Comparison of ENCODE assay signal across 11 cellular contexts in genomic region chrY:18669790-18670189, GRCh38.
DNase-seq lines count a peak whose midpoint lies in the region; FAIRE-seq and TF ChIP-seq lines count a peak whose summit lies in the region.
"Had no signal": no experiment of that assay in that cellular context is flagged by ENCODE, and none has a peak within 500 bp of the region (broad histone marks: within the 10 kb centered on the region; RNA-seq: fewer than 3 reads in every experiment).

No MANE protein-coding gene starts in this region.

- no peak for TF ChIP-seq POLR2A in thyroid gland (IDR thresholded peaks at IDR 0.05)
- TF ChIP-seq POLR2A in GM12892 (IDR thresholded peaks at IDR 0.05; ENCODE audit: low read depth, low read length): no peak

- TF ChIP-seq CTCF in LNCAP (IDR thresholded peaks at IDR 0.05) (peak; percentile 52), epithelial cell of esophagus (IDR thresholded peaks at IDR 0.05; ENCODE audit: insufficient read depth, low read depth, low read length, missing control alignments) (peak; percentile 48), thyroid gland (IDR thresholded peaks at IDR 0.05) (peak in 2 of 6 experiments; percentile 40 to 44)

- FAIRE-seq in GM12892 (lab: Jason Lieb, UNC): no peak

- no peaks in the 10 kb centered on the region for H3K4me1 ChIP-seq in thyroid gland

- no peak overlapping the region for H3K4me3 ChIP-seq in epithelial cell of esophagus (ENCODE audit: low read length)
- H3K4me3 ChIP-seq in thyroid gland (replicated peaks in 1 of 3): no peak overlapping the region
- H3K4me3 ChIP-seq: hepatocyte, skin epidermis had no signal

- H3K27me3 ChIP-seq in thyroid gland: no peaks in the 10 kb centered on the region
- H3K27me3 ChIP-seq: hepatocyte had no signal

- H3K36me3 ChIP-seq in thyroid gland: no peaks in the 10 kb centered on the region

- DNase-seq in stimulated activated CD4-positive, alpha-beta T cell treated with anti-CD3 and anti-CD28 coated beads, Interleukin-15, amount 100 ng/mL, for 24 hours: peak; percentile 24
- DNase-seq in stimulated activated CD4-positive, alpha-beta T cell treated with anti-CD3 and anti-CD28 coated beads, Interleukin-1b, Interleukin-23, amount 100 ng/mL, for 48 hours: no peak
- DNase-seq in epithelial cell of esophagus (ENCODE audit: low read depth): peak; percentile 30
- peak; percentile 1 to 5 for DNase-seq in thyroid gland
- no peak for DNase-seq in NCI-H748 (lab: John Stamatoyannopoulos, UW; ENCODE audit: unreplicated experiment)
- DNase-seq in NK-92 (lab: John Stamatoyannopoulos, UW; ENCODE audit: unreplicated experiment): no peak
- DNase-seq in GM12892 (ENCODE audit: insufficient read length): no peak
- DNase-seq: NCI-H446 treated with DMSO at 0.1 percent for 48 hours had no signal

- H3K9me3 ChIP-seq in thyroid gland: no peaks in the 10 kb centered on the region

- WGBS in thyroid gland, 2 donors: 24 to 35% methylated on average over 6 of the region's 6 CpGs

- intact Hi-C loops in thyroid gland (cut with DNase I): no loop called here

- no peak overlapping the region for H3K27ac ChIP-seq in thyroid gland
- H3K27ac ChIP-seq: hepatocyte, skin epidermis had no signal

Comparison
In these comparisons a context has a peak if more than half of its experiments do, and no peak if none do; other contexts are left out.
1. DNase-seq: peak in stimulated activated CD4-positive, alpha-beta T cell treated with anti-CD3 and anti-CD28 coated beads, Interleukin-15, amount 100 ng/mL, for 24 hours (single experiment), epithelial cell of esophagus (single experiment) and thyroid gland (2 of 2); none in stimulated activated CD4-positive, alpha-beta T cell treated with anti-CD3 and anti-CD28 coated beads, Interleukin-1b, Interleukin-23, amount 100 ng/mL, for 48 hours (single experiment), NCI-H748 (single experiment), NK-92 (single experiment) and GM12892 (single experiment).